In the genomic region with DNA sequence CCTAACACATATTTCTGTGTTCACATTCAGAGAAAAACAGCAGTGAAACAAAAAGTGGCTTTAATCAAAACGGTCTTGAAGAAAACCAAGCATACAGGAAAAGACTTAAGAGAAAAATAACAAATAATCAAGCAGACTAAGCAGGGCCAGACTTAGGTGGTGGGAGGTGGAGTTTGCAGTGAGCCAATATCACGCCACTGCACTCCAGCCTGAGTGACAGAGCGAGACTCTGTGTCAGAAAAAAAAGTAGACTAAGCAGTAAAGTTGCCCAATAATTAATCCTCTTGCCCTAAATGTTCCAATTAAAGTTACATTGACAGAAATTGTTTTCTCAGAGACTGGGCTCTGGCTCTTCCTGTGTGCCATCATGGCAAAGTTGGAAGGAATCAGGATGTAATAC, we compare ENCODE assay signal across 17 cellular contexts. TPM values are rescaled to one million over a fixed set of nuclear protein-coding genes. Genes with fewer than 3 reads are reported as not detected.
DNase-seq lines count a peak whose midpoint lies in the region; ATAC-seq, FAIRE-seq and TF ChIP-seq lines count a peak whose summit lies in the region.
"Had no signal": no experiment of that assay in that cellular context is flagged by ENCODE, and none has a peak within 500 bp of the region (broad histone marks: within the 10 kb centered on the region; RNA-seq: fewer than 3 reads in every experiment).

No MANE protein-coding gene starts in this region.

- no peaks in the 10 kb centered on the region for H4K20me1 ChIP-seq in smooth muscle cell (ENCODE audit: low read depth)

- TF ChIP-seq EP300 in tibial nerve (IDR thresholded peaks at IDR 0.05): no peak

- no peaks in the 10 kb centered on the region for H3K36me3 ChIP-seq in smooth muscle cell (ENCODE audit: low read depth)
- H3K36me3 ChIP-seq in aorta (ENCODE audit: control insufficient read depth in 1 of 2, insufficient read depth in 2 of 2, low read length in 1 of 2): no peaks in the 10 kb centered on the region
- H3K36me3 ChIP-seq in tibial nerve: no peaks in the 10 kb centered on the region

- H3K27me3 ChIP-seq in smooth muscle cell (ENCODE audit: low read depth): no peaks in the 10 kb centered on the region
- no peaks in the 10 kb centered on the region for H3K27me3 ChIP-seq in aorta (ENCODE audit: control insufficient read depth in 1 of 2, insufficient read depth in 2 of 2, low read length in 1 of 2)
- no peaks in the 10 kb centered on the region for H3K27me3 ChIP-seq in tibial nerve

- ATAC-seq in left lobe of liver: peak; percentile 61
- no peak for ATAC-seq in aorta (ENCODE audit: low FRiP score)
- ATAC-seq: K562 had no signal

- no peak overlapping the region for H3K4me3 ChIP-seq in smooth muscle cell
- no peak overlapping the region for H3K4me3 ChIP-seq in aorta (ENCODE audit: low read length in 2 of 2)
- no peak overlapping the region for H3K4me3 ChIP-seq in tibial nerve
- H3K4me3 ChIP-seq: K562 had no signal

- peak overlapping the region; percentile 31 for H2AFZ ChIP-seq in smooth muscle cell (ENCODE audit: low read depth)

- H3K4me1 ChIP-seq in smooth muscle cell (ENCODE audit: low read depth) (no peaks in the 10 kb centered on the region), aorta (ENCODE audit: control insufficient read depth in 1 of 2, insufficient read depth in 2 of 2, low read length in 2 of 2) (no peaks in the 10 kb centered on the region), tibial nerve (no peaks in the 10 kb centered on the region)

- peak overlapping the region; percentile 84; the same call in 1 of the 2 replicates for H3K27ac ChIP-seq in VCaP
- no peak overlapping the region for H3K27ac ChIP-seq in smooth muscle cell (ENCODE audit: low read depth)
- no peak overlapping the region for H3K27ac ChIP-seq in aorta (ENCODE audit: low read depth in 1 of 2, low read length in 2 of 2)
- H3K27ac ChIP-seq in tibial nerve: no peak overlapping the region
- H3K27ac ChIP-seq: HL-60 had no signal

- intact Hi-C loops in aorta (cut with DNase I): no loop called here

- no peaks in the 10 kb centered on the region for H3F3A ChIP-seq in smooth muscle cell (ENCODE audit: low read depth)

- 63% methylated on average over 3 of the region's 3 CpGs for WGBS in smooth muscle cell (ENCODE audit: low lambda C conversion rate)
- WGBS in aorta, 2 donors: 60 to 70% methylated on average over 3 of the region's 3 CpGs
- WGBS in tibial nerve, 2 donors: 70 to 73% methylated on average over 3 of the region's 3 CpGs

- DNase-seq in GM19239 (ENCODE audit: insufficient read length, low spot score) (no peak), left lobe of liver (ENCODE audit: low spot score) (peak; percentile 57), smooth muscle cell (lab: John Stamatoyannopoulos, UW; ENCODE audit: unreplicated experiment) (no peak), aorta (no peak), middle frontal gyrus (ENCODE audit: extremely low spot score, low spot score) (no peak), tibial nerve (ENCODE audit: low spot score in 2 of 2) (no peak)
- DNase-seq: C1 segment of cervical spinal cord; CD4-positive, alpha-beta T cell; DMS79; HCEC 1CT; HFFc6 had no signal

- no peak for TF ChIP-seq POLR2A in tibial nerve (IDR thresholded peaks at IDR 0.05)

- TF ChIP-seq CTCF in VCaP (conservative IDR thresholded peaks at IDR 0.05) (no peak), smooth muscle cell (IDR thresholded peaks at IDR 0.05; ENCODE audit: borderline replicate concordance, insufficient read depth, poor library complexity, severe bottlenecking) (no peak), tibial nerve (IDR thresholded peaks at IDR 0.05) (no peak)

- H3K9me3 ChIP-seq in smooth muscle cell (replicated peaks; ENCODE audit: low read depth) (no peaks in the 10 kb centered on the region), aorta (ENCODE audit: control insufficient read depth, low read length) (no peaks in the 10 kb centered on the region), tibial nerve (no peaks in the 10 kb centered on the region)

- peak; percentile 40 for FAIRE-seq in GM19239 (lab: Jason Lieb, UNC)
- FAIRE-seq: G401.6, GM12892, K562 had no signal

- H3K79me2 ChIP-seq in smooth muscle cell (ENCODE audit: low read depth): no peaks in the 10 kb centered on the region

- no peak overlapping the region for H3K9ac ChIP-seq in smooth muscle cell (ENCODE audit: low read depth)

- no peak overlapping the region for H3K4me2 ChIP-seq in smooth muscle cell

RNA-seq across cellular contexts. Expression of gene GLDC, which starts 26.6 kb away (rescaled TPM):
- total RNA-seq in left lobe of liver (112 TPM), smooth muscle cell (0.13 and 0.40 TPM in 2 replicates), aorta (1 to 10 TPM in 1 of 2 donors, under 1 TPM in 1; 0.63 to 1.4 TPM), tibial nerve (10 to 100 TPM; 14.4 to 54.1 (median 21.8) TPM)
- polyA plus RNA-seq in smooth muscle cell (0.45 and 0.72 TPM in 2 replicates), aorta (under 1 TPM; 0.26 to 0.50 TPM)
- total RNA-seq: CD4-positive, alpha-beta T cell; H4 had no signal

Comparison
In these comparisons a context has a peak if more than half of its experiments do, and no peak if none do; other contexts are left out.
1. RNA of gene GLDC, which starts 26.6 kb away (total RNA-seq): 112 TPM in left lobe of liver (single experiment) and 14.4 to 54.1 TPM in tibial nerve; 0.63 to 1.4 TPM in aorta and 0.13 to 0.40 TPM in smooth muscle cell; every median in the first group is over 4 times any median in the second.